In the genomic region with DNA sequence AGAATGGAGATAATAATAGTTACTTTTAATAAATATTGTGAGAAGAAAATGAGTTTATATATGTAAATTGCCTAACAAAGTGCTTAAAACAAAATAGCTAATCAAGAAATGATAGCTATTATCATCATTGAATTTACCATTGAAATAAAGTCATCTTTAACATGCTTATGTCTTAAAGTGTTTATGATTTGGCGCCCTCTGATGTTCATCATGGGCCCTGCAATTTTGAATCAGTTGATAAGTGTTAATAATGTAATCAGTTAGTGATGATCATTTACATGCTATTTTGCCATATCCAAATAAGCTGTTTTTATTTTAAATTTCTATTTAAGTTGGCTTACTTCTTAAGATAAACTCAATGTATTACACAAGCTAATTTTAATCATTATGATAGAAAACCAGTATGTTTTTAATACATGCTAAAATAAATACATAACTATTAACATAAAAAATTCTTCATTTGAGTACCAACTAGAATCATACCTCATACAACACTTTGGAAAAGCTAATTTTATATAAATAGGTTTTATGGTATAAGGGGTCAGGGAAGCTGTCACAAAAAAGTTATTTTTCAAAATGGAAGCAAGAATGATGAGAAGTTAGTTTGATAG, we compare ENCODE assay signal across 8 cellular contexts. TPM values are rescaled to one million over a fixed set of nuclear protein-coding genes. Genes with fewer than 3 reads are reported as not detected.
DNase-seq lines count a peak whose midpoint lies in the region; ATAC-seq, FAIRE-seq and TF ChIP-seq lines count a peak whose summit lies in the region.

No MANE protein-coding gene starts in this region.

- DNase-seq in D721Med (ENCODE audit: insufficient read length, low spot score) (peak; percentile 25), HCEC 1CT (peak; percentile 42), NCI-H2171 (lab: John Stamatoyannopoulos, UW) (peak; percentile 50), fibroblast of villous mesenchyme (ENCODE audit: low read depth) (peak; percentile 70), prostate gland (ENCODE audit: low spot score) (peak; percentile 44)
- peak; percentile 49 for DNase-seq in activated CD4-positive, alpha-beta memory T cell treated with anti-CD3 and anti-CD28 coated beads for 36 hours

- TF ChIP-seq POLR2A in prostate gland (IDR thresholded peaks at IDR 0.05) = no peak

- CTCF ChIA-PET in activated CD4-positive, alpha-beta memory T cell treated with anti-CD3 and anti-CD28 coated beads for 36 hours (lab: Charles Lee) = interaction anchor here (0.7 to 3.0 kb wide), 17 partner anchors 8 to 339 kb away, joined by 3 to 12 read pairs (median 3); no protein-coding TSS in a partner anchor

- H3K4me3 ChIP-seq in fibroblast of villous mesenchyme (ENCODE audit: low read depth, low read length) = no peak overlapping the region
- no peak overlapping the region for H3K4me3 ChIP-seq in prostate gland

- H3K27me3 Mint-ChIP-seq in activated CD4-positive, alpha-beta memory T cell treated with anti-CD3 and anti-CD28 coated beads for 36 hours = no peaks in the 10 kb centered on the region

- H3K27ac ChIP-seq in prostate gland = no peak overlapping the region

- peak; percentile 94 for TF ChIP-seq CTCF in D721Med (IDR thresholded peaks at IDR 0.05; ENCODE audit: insufficient read depth, missing control alignments)
- TF ChIP-seq CTCF in fibroblast of villous mesenchyme (IDR thresholded peaks at IDR 0.05; ENCODE audit: insufficient read depth, low read depth, low read length) = peak; percentile 81
- peak; percentile 69 to 88 (median 80) for TF ChIP-seq CTCF in prostate gland (IDR thresholded peaks at IDR 0.05)

- peaks cover 11% of the 10 kb centered on the region for H3K36me3 Mint-ChIP-seq in activated CD4-positive, alpha-beta memory T cell treated with anti-CD3 and anti-CD28 coated beads for 36 hours

- no peak overlapping the region for H3K27ac Mint-ChIP-seq in activated CD4-positive, alpha-beta memory T cell treated with anti-CD3 and anti-CD28 coated beads for 36 hours

- FAIRE-seq in D721Med (lab: Jason Lieb, UNC) = peak; percentile 94

- no peaks in the 10 kb centered on the region for H3K4me1 Mint-ChIP-seq in activated CD4-positive, alpha-beta memory T cell treated with anti-CD3 and anti-CD28 coated beads for 36 hours (ENCODE audit: low read depth)

- no peaks in the 10 kb centered on the region for H3K27me3 ChIP-seq in prostate gland (replicated peaks; ENCODE audit: insufficient read depth)

- H3K4me1 ChIP-seq in prostate gland (replicated peaks) = no peaks in the 10 kb centered on the region

- WGBS in prostate gland = 0% methylated on average over 1 of the region's 1 CpG

- H3K4me3 Mint-ChIP-seq in activated CD4-positive, alpha-beta memory T cell treated with anti-CD3 and anti-CD28 coated beads for 36 hours = no peak overlapping the region

- intact Hi-C loops in activated CD4-positive, alpha-beta memory T cell treated with anti-CD3 and anti-CD28 coated beads for 36 hours (cut with micrococcal nuclease) = loop anchor here (1.0 to 5.0 kb wide), 3 partner anchors 152 to 1312 kb away; partner anchors contain the start of genes NKAIN2 and RNF217
- intact Hi-C loops in prostate gland (cut with DNase I) = loop anchor here (1.0 kb wide), 1 partner anchor 244 kb away; no protein-coding TSS in a partner anchor

- no peaks in the 10 kb centered on the region for H3K9me3 ChIP-seq in prostate gland

- ATAC-seq in HG03521 (IDR thresholded peaks at IDR 0.05; ENCODE audit: unreplicated experiment) (no peak), HG02763 (IDR thresholded peaks at IDR 0.05; ENCODE audit: unreplicated experiment) (no peak)

- H3K36me3 ChIP-seq in prostate gland = no peaks in the 10 kb centered on the region

- POLR2A ChIA-PET in activated CD4-positive, alpha-beta memory T cell treated with anti-CD3 and anti-CD28 coated beads for 36 hours (lab: Charles Lee) = no interaction called here

- H3K9me3 Mint-ChIP-seq in activated CD4-positive, alpha-beta memory T cell treated with anti-CD3 and anti-CD28 coated beads for 36 hours = peaks cover 32% of the 10 kb centered on the region

RNA-seq across cellular contexts. Expression of gene TPD52L1, which starts 39.2 kb away (rescaled TPM):
- total RNA-seq in activated CD4-positive, alpha-beta memory T cell treated with anti-CD3 and anti-CD28 coated beads for 36 hours = 1 to 10 TPM; 1.3 to 1.4 TPM
- total RNA-seq in fibroblast of villous mesenchyme (9.7 and 9.9 TPM in 2 replicates), prostate gland (100 to 1,000 TPM in 1 of 2 donors, 10 to 100 TPM in 1; 63.9 to 105 TPM)
